Comparison of ENCODE assay signal across 8 cellular contexts in the genomic region with DNA sequence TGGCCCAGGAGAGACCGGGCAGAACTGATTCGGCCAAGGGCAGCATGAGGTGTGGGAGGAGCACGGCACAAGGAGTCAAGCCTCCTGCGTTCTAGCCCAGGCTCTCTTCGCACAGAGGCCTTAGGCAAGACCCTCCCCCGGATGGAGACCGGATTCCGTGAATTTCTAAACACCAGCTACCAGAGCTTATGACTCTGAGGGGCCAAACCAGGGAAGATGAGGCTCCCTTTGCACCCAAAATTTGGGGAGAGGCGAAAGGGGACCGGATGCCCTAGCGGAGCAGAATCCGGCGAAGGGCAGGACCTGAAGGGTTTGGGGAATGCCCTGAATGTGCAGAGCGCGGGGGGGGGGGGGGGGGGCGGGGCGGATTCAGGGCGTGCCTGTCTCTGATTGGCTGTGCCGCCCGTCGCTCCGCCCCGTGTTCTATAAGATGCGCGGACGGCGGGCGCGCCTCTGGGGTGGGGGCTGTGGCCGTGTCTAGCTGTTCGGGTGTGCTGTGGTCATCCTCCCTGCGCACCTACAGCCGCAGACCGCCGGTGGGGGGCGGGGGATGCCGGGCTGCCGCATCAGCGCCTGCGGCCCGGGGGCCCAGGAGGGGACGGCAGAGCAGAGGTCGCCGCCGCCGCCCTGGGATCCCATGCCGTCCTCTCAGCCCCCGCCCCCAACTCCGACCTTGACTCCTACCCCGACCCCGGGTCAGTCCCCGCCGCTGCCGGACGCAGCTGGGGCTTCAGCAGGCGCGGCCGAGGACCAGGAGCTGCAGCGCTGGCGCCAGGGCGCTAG. TPM values are rescaled to one million over a fixed set of nuclear protein-coding genes. Genes with fewer than 3 reads are reported as not detected.
DNase-seq lines count a peak whose midpoint lies in the region; ATAC-seq, FAIRE-seq and TF ChIP-seq lines count a peak whose summit lies in the region.

A gene with protein sequence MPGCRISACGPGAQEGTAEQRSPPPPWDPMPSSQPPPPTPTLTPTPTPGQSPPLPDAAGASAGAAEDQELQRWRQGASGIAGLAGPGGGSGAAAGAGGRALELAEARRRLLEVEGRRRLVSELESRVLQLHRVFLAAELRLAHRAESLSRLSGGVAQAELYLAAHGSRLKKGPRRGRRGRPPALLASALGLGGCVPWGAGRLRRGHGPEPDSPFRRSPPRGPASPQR (plus strand): TSS at position 456 of the 783 bp plus-strand sequence. CDS start 95 bp downstream, at position 551.

- H3K4me3 ChIP-seq in neutrophil (ENCODE audit: low read depth in 1 of 2, low read length in 1 of 2): peak within 1 kb of the TSS; percentile 53 to 72

- H3K27ac ChIP-seq in neutrophil: no peak within 1 kb of the TSS
- no peak within 1 kb of the TSS for H3K27ac ChIP-seq in substantia nigra (ENCODE audit: low read depth, low read length, poor library complexity, severe bottlenecking)

- peaks cover 12 to 24% of the 10 kb centered on the region in 2 experiments for H3K4me1 ChIP-seq in neutrophil (ENCODE audit: control insufficient read depth in 1 of 2, insufficient read depth in 1 of 2, low read depth in 1 of 2, low read length in 1 of 2)

- DNase-seq in GM12892 (ENCODE audit: insufficient read length) (peak; percentile 88), HTR-8/SVneo (ENCODE audit: insufficient read length, low spot score) (peak; percentile 78), SHP77 (lab: John Stamatoyannopoulos, UW) (peak; percentile 51 to 61), frontal cortex (ENCODE audit: low spot score in 2 of 2) (peak; percentile 94), substantia nigra (lab: John Stamatoyannopoulos, UW) (peak in 43 of 49 donors; percentile 6 to 89 (median 43))
- DNase-seq in activated naive CD4-positive, alpha-beta T cell (lab: John Stamatoyannopoulos, UW): peak; percentile 23 to 52 (median 30)

- H3K9me3 ChIP-seq in neutrophil: no peaks in the 10 kb centered on the region

- no peaks in the 10 kb centered on the region for H3K36me3 ChIP-seq in neutrophil

- H3K27me3 ChIP-seq in neutrophil: peaks cover 92% of the 10 kb centered on the region

- peak; percentile 70 for FAIRE-seq in GM12892 (lab: Jason Lieb, UNC)
- no peak for FAIRE-seq in HTR-8/SVneo (lab: Jason Lieb, UNC)
- FAIRE-seq in frontal cortex (lab: Jason Lieb, UNC): no peak

- TF ChIP-seq POLR2A in GM12892 (IDR thresholded peaks at IDR 0.05; ENCODE audit: low read depth, low read length): no peak

- no peak for TF ChIP-seq CTCF in neutrophil (IDR thresholded peaks at IDR 0.05)

- no peak for ATAC-seq in HG03097 (IDR thresholded peaks at IDR 0.05; ENCODE audit: low FRiP score, unreplicated experiment)

RNA-seq across cellular contexts. Expression of the gene that starts here (rescaled TPM):
- not detected for polyA plus RNA-seq in GM12892 (2012; ENCODE audit: missing spikeins)
- 16.7 TPM for total RNA-seq in frontal cortex

Comparison
In these comparisons a context has a peak if more than half of its experiments do, and no peak if none do; other contexts are left out.
1. DNase-seq: peak in every context shown above with its lines; median percentile 94 in frontal cortex; 88 in GM12892; 78 in HTR-8/SVneo; 56 in SHP77; 43 in substantia nigra; 30 in activated naive CD4-positive, alpha-beta T cell.